3 cellular contexts compared by ENCODE assay signal in the genomic region with DNA sequence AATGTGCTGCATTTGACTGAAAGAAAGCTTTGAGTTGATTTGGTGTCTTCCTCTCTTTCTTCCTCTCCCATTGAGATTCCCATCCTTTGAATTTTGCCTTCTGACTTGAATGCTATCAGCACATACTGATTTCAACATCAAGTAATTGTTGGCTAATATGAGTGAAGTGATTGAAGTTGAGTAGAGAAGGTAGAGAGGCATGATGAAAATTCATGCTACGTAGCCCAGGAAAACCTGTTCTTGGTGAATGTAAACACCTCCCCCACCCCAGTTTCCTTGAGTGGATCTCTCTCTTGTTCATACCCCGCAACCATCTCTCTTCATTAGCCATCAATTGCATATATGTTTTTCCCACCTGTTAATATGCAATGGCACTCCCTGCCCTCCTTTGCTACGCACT.
"Had no signal": no experiment of that assay in that cellular context is flagged by ENCODE, and none has a peak within 500 bp of the region (broad histone marks: within the 10 kb centered on the region; RNA-seq: fewer than 3 reads in every experiment).

No MANE protein-coding gene starts in this region.

- DNase-seq: GDM1, GF-D8 had no signal

- H3K4me3 ChIP-seq: GM12878 had no signal

- ATAC-seq: GM12878 had no signal
